10 cellular contexts compared by ENCODE assay signal in the genomic region with DNA sequence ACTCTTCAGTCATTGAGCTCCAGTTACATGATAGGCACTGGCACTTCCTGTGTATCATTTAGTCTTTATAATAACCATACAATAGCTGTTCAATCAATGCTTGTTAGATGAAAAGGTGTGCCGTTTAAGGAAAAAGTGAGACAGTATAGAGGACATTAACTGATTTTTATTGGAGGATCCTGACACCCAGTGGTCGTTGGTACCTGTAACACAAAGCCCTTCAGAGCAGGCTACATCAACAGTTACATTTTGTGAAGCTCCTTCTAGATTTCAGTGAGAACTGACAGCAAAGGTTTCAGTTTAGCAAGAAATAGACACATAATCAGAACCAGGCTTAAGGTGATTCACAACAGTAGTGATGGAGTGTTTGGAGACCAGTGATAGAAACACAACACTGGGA. TPM values are rescaled to one million over a fixed set of nuclear protein-coding genes. Genes with fewer than 3 reads are reported as not detected.
A peak's percentile ranks its signal among the peaks of the same experiment; 100 is the strongest.
DNase-seq lines count a peak whose midpoint lies in the region; ATAC-seq and TF ChIP-seq lines count a peak whose summit lies in the region.
"Had no signal": no experiment of that assay in that cellular context is flagged by ENCODE, and none has a peak within 500 bp of the region (broad histone marks: within the 10 kb centered on the region; RNA-seq: fewer than 3 reads in every experiment).

No MANE protein-coding gene starts in this region.

- H3K27me3 ChIP-seq in endodermal cell (ENCODE audit: control insufficient read depth, insufficient read depth, low read length, poor library complexity, severe bottlenecking), result no peaks in the 10 kb centered on the region

- H3K4me1 ChIP-seq in endodermal cell (ENCODE audit: control insufficient read depth, insufficient read depth, low read length), result peaks cover 14% of the 10 kb centered on the region

- no peak for DNase-seq in AG04449 (ENCODE audit: low read depth, low spot score)
- peak; percentile 40 for DNase-seq in NCI-H2171 (lab: John Stamatoyannopoulos, UW)
- no peak for DNase-seq in endodermal cell
- no peak for DNase-seq in stimulated activated CD4-positive, alpha-beta T cell treated with anti-CD3 and anti-CD28 coated beads, Interleukin-15, amount 100 ng/mL, for 24 hours
- DNase-seq in left lobe of liver (ENCODE audit: low spot score), result no peak
- DNase-seq in superior temporal gyrus (ENCODE audit: extremely low spot score), result no peak
- no peak for DNase-seq in iPS-NIHi7 (ENCODE audit: extremely low spot score)
- DNase-seq: left cardiac atrium, Right ventricle myocardium superior had no signal

- H3K4me3 ChIP-seq in AG04449 (ENCODE audit: low read depth, low read length), result no peak overlapping the region
- peak overlapping the region; percentile 35 for H3K4me3 ChIP-seq in endodermal cell (ENCODE audit: low read length)

- ATAC-seq in GM18502 (IDR thresholded peaks at IDR 0.05; ENCODE audit: poor library complexity, unreplicated experiment) (peak; percentile 57), left lobe of liver (no peak)
- ATAC-seq: left cardiac atrium had no signal

- no peak overlapping the region for H3K27ac Mint-ChIP-seq in endodermal cell

- H3K9me3 Mint-ChIP-seq in endodermal cell, result no peaks in the 10 kb centered on the region

- no peaks in the 10 kb centered on the region for H3K9me3 ChIP-seq in endodermal cell (ENCODE audit: control insufficient read depth, low read length)

- POLR2A ChIA-PET in AG04449 (lab: Yijun Ruan, JAX), result interaction anchor here (0.6 kb wide), 1 partner anchor 303 kb away, joined by 3 read pairs; no protein-coding TSS in a partner anchor

- H3K36me3 ChIP-seq in endodermal cell (ENCODE audit: control insufficient read depth, insufficient read depth, low read length), result no peaks in the 10 kb centered on the region

- H3K36me3 Mint-ChIP-seq in endodermal cell (ENCODE audit: low read depth), result no peaks in the 10 kb centered on the region

- H3K27ac ChIP-seq in endodermal cell (ENCODE audit: low read depth, low read length), result no peak overlapping the region

- CTCF ChIA-PET in AG04449 (lab: Yijun Ruan, JAX), result interaction anchor here (0.7 to 19.8 kb wide), 10 partner anchors 10 to 208 kb away, joined by 3 to 247 read pairs (median 4); no protein-coding TSS in a partner anchor

- 14 to 52% methylated on average over 1 to 2 of the region's 2 CpGs for WGBS in endodermal cell (ENCODE audit: insufficient coverage in 1 of 2, insufficient read length in 1 of 2), 2 experiments

- no peak overlapping the region for H3K4me3 Mint-ChIP-seq in endodermal cell

- H3K27me3 Mint-ChIP-seq in endodermal cell (ENCODE audit: insufficient read depth), result no peaks in the 10 kb centered on the region

- TF ChIP-seq CTCF in AG04449 (IDR thresholded peaks at IDR 0.05; ENCODE audit: insufficient read depth, low read length, missing control alignments) (peak; percentile 32), endodermal cell (conservative IDR thresholded peaks at IDR 0.05) (peak; percentile 71)

- peaks cover 43% of the 10 kb centered on the region for H3K4me1 Mint-ChIP-seq in endodermal cell

- H3K9ac ChIP-seq in endodermal cell (ENCODE audit: extremely low read depth, low read length, poor library complexity, severe bottlenecking), result no peak overlapping the region

RNA-seq across cellular contexts. Expression of a gene that starts 44.2 kb away (rescaled TPM):
- 10 to 100 TPM; 33.3 to 34.0 TPM for total RNA-seq in endodermal cell
- polyA plus RNA-seq in endodermal cell (2013, experiment 1 of 2), result 8.6 TPM
- polyA plus RNA-seq in endodermal cell (2013, experiment 2 of 2), result 11.5 TPM
- 0.38 TPM for total RNA-seq in left lobe of liver

Comparison
In these comparisons a context has a peak if more than half of its experiments do, and no peak if none do; other contexts are left out.
1. RNA of a gene that starts 44.2 kb away (total RNA-seq): 33.3 to 34.0 TPM in endodermal cell; 0.38 TPM in left lobe of liver (single experiment); every median in the first group is over 10 times any median in the second.